ENCODE assay signal across 20 cellular contexts in genomic region chr3:24019585-24019984, GRCh38.
DNase-seq lines count a peak whose midpoint lies in the region; FAIRE-seq and TF ChIP-seq lines count a peak whose summit lies in the region.
"Had no signal": no experiment of that assay in that cellular context is flagged by ENCODE, and none has a peak within 500 bp of the region (broad histone marks: within the 10 kb centered on the region; RNA-seq: fewer than 3 reads in every experiment).

No MANE protein-coding gene starts in this region.

- 0 out of 2 replicates have a peak overlapping the region, but pooled peaks have one; percentile 21 for H2AFZ ChIP-seq in Karpas-422 (ENCODE audit: low read length)
- peak overlapping the region; percentile 65; the same call in 1 of the 2 replicates for H2AFZ ChIP-seq in H1 (ENCODE audit: low read length)
- peak overlapping the region; percentile 89 for H2AFZ ChIP-seq in keratinocyte (ENCODE audit: control insufficient read depth, low read length)
- H2AFZ ChIP-seq: GM23248, PC-9 had no signal

- H2BK15ac ChIP-seq in H1 (ENCODE audit: low read length): no peak overlapping the region

- CTCF ChIA-PET in H1 (lab: Charles Lee; ENCODE audit: partially characterized antibody): interaction anchor here (1.3 to 1.9 kb wide), 4 partner anchors 20 to 131 kb away, joined by 3 to 5 read pairs (median 4); no protein-coding TSS in a partner anchor

- no peak overlapping the region for H3K18ac ChIP-seq in H1 (ENCODE audit: extremely low read depth, low read length)

- no peak overlapping the region for H3K14ac ChIP-seq in H1 (ENCODE audit: insufficient read length)

- H3K9me2 ChIP-seq in Karpas-422 (replicated peaks; ENCODE audit: insufficient read depth, low read length): no peaks in the 10 kb centered on the region

- TF ChIP-seq CTCF in H1 (IDR thresholded peaks at IDR 0.05; ENCODE audit: control extremely low read depth in 1 of 3, insufficient read depth in 1 of 3, low read depth in 1 of 3, low read length in 3 of 3) (no peak), keratinocyte (optimal IDR thresholded peaks at IDR 0.05 in 1 of 3, IDR thresholded peaks at IDR 0.05 in 1 of 3, conservative IDR thresholded peaks at IDR 0.05 in 1 of 3; ENCODE audit: extremely low read depth in 1 of 3, insufficient read depth in 2 of 3, low read length in 3 of 3) (no peak), testis (IDR thresholded peaks at IDR 0.05) (no peak), CD14-positive monocyte (IDR thresholded peaks at IDR 0.05) (no peak), GM10266 (IDR thresholded peaks at IDR 0.05; ENCODE audit: control insufficient read depth, insufficient read depth, low read depth, missing control alignments) (no peak)

- H3K27me3 Mint-ChIP-seq in CD14-positive monocyte (ENCODE audit: low read depth in 3 of 3): no peaks in the 10 kb centered on the region

- no peak overlapping the region for H4K91ac ChIP-seq in H1 (replicated peaks; ENCODE audit: insufficient read length, low read length)

- no peak for TF ChIP-seq EP300 in H1 (IDR thresholded peaks at IDR 0.05; ENCODE audit: borderline replicate concordance in 1 of 2, low read depth in 2 of 2, low read length in 2 of 2)

- no peaks in the 10 kb centered on the region for H3K27me3 ChIP-seq in Karpas-422 (ENCODE audit: low read length)
- H3K27me3 ChIP-seq in H1 (replicated peaks in 1 of 4; ENCODE audit: control insufficient read depth in 3 of 4, extremely low read depth in 1 of 4, insufficient read depth in 3 of 4, low read length in 3 of 4): no peaks in the 10 kb centered on the region
- H3K27me3 ChIP-seq in keratinocyte (ENCODE audit: control insufficient read depth, extremely low read depth, insufficient read depth, low read length): no peaks in the 10 kb centered on the region
- no peaks in the 10 kb centered on the region for H3K27me3 ChIP-seq in testis
- H3K27me3 ChIP-seq: SJSA1 had no signal

- H2BK12ac ChIP-seq in H1 (ENCODE audit: low read depth, low read length): no peak overlapping the region

- TF ChIP-seq POLR2A in H1 (IDR thresholded peaks at IDR 0.05; ENCODE audit: control extremely low read depth in 1 of 2, low read depth in 2 of 2, low read length in 2 of 2) (no peak), testis (IDR thresholded peaks at IDR 0.05) (no peak)

- no peaks in the 10 kb centered on the region for H3K36me3 Mint-ChIP-seq in CD14-positive monocyte

- no peaks in the 10 kb centered on the region for H3K79me1 ChIP-seq in H1 (ENCODE audit: low read depth, low read length)

- WGBS in H1 (ENCODE audit: extremely low coverage in 1 of 2, insufficient coverage in 1 of 2, insufficient read length in 1 of 2, insufficient replicate concordance in 2 of 2, low coverage in 1 of 2, low lambda C conversion rate in 2 of 2, missing lambda C conversion rate in 1 of 2), 2 experiments: 87% methylated on average over 4 of the region's 4 CpGs; no CpG with 5 or more reads in 1 of the 2 experiments
- 26 to 50% methylated on average over 4 of the region's 4 CpGs for WGBS in testis, 2 donors

- no peak overlapping the region for H3K27ac Mint-ChIP-seq in CD14-positive monocyte
- H3K27ac Mint-ChIP-seq: CD8-positive, alpha-beta memory T cell had no signal

- H4K8ac ChIP-seq in H1 (ENCODE audit: extremely low read depth, insufficient read depth, low read length): peak overlapping the region; percentile 15; the same call in 1 of the 2 replicates

- H3K4me2 ChIP-seq in Karpas-422 (ENCODE audit: low read depth, low read length, poor library complexity, severe bottlenecking): no peak overlapping the region
- H3K4me2 ChIP-seq in H1 (ENCODE audit: insufficient read depth in 1 of 2, low read depth in 2 of 2, low read length in 2 of 2): no peak overlapping the region
- H3K4me2 ChIP-seq in keratinocyte (ENCODE audit: control insufficient read depth, extremely low read depth, insufficient read depth, low read depth, low read length): peak overlapping the region; percentile 74
- H3K4me2 ChIP-seq: PC-9 had no signal

- no peak for FAIRE-seq in H1 (lab: Jason Lieb, UNC)
- FAIRE-seq in keratinocyte (lab: Jason Lieb, UNC): no peak

- H2AK5ac ChIP-seq in H1 (ENCODE audit: low read depth, low read length): no peak overlapping the region

- H3K9ac ChIP-seq in Karpas-422 (ENCODE audit: low read length) (no peak overlapping the region), H1 (replicated peaks in 1 of 4; ENCODE audit: extremely low read depth in 1 of 4, low read depth in 3 of 4, low read length in 3 of 4) (no peak overlapping the region), keratinocyte (ENCODE audit: control insufficient read depth, extremely low read depth, insufficient read depth, low read length) (peak overlapping the region; percentile 64)
- H3K9ac ChIP-seq: GM23248 had no signal

- dilution Hi-C loops in keratinocyte (cut with MboI; ENCODE audit: extremely low pct_ligation_motif_present, low sequenced_read_pairs): no loop called here

- H3K79me2 ChIP-seq in Karpas-422 (ENCODE audit: low read length): no peaks in the 10 kb centered on the region
- H3K79me2 ChIP-seq in H1 (ENCODE audit: control insufficient read depth in 1 of 2, insufficient read depth in 2 of 2, low read length in 2 of 2): no peaks in the 10 kb centered on the region
- H3K79me2 ChIP-seq in keratinocyte (ENCODE audit: control insufficient read depth, insufficient read depth, low read length): no peaks in the 10 kb centered on the region

- H3K27ac ChIP-seq in Karpas-422 (ENCODE audit: low read length): no peak overlapping the region
- no peak overlapping the region for H3K27ac ChIP-seq in H1 (ENCODE audit: low read depth, low read length)
- peak overlapping the region; percentile 75 for H3K27ac ChIP-seq in keratinocyte (ENCODE audit: control insufficient read depth, insufficient read depth, low read length)
- H3K27ac ChIP-seq in testis: no peak overlapping the region
- H3K27ac ChIP-seq: C4-2B, GM23248, PC-9, SJSA1 had no signal

- H3K4me1 ChIP-seq in Karpas-422 (ENCODE audit: low read length) (no peaks in the 10 kb centered on the region), H1 (replicated peaks in 1 of 4; ENCODE audit: control insufficient read depth in 3 of 4, insufficient read depth in 4 of 4, low read length in 3 of 4) (no peaks in the 10 kb centered on the region; a peak in 1 of 7 replicates), keratinocyte (ENCODE audit: control insufficient read depth, extremely low read depth, insufficient read depth, low read length) (peaks cover 14% of the 10 kb centered on the region), testis (no peaks in the 10 kb centered on the region)
- H3K4me1 ChIP-seq: SJSA1 had no signal

- H3K23ac ChIP-seq in H1 (ENCODE audit: insufficient read length): no peak overlapping the region

- H3K9me3 ChIP-seq in Karpas-422 (ENCODE audit: low read length) (no peaks in the 10 kb centered on the region), H1 (ENCODE audit: insufficient read depth in 2 of 2, low read depth in 1 of 2, low read length in 1 of 2) (no peaks in the 10 kb centered on the region), keratinocyte (ENCODE audit: control insufficient read depth, low read depth, low read length) (no peaks in the 10 kb centered on the region), testis (no peaks in the 10 kb centered on the region)
- H3K9me3 ChIP-seq: SJSA1 had no signal

- TF ChIP-seq RAD21 in H1 (IDR thresholded peaks at IDR 0.05 in 1 of 2, conservative IDR thresholded peaks at IDR 0.05 in 1 of 2; ENCODE audit: low read depth in 2 of 2, low read length in 2 of 2): no peak

- POLR2A ChIA-PET in H1 (lab: Charles Lee; ENCODE audit: partially characterized antibody): no interaction called here

- H3K9me1 ChIP-seq in keratinocyte (ENCODE audit: control insufficient read depth, extremely low read depth, insufficient read depth, low read length): no peaks in the 10 kb centered on the region

- H3K36me3 ChIP-seq in Karpas-422 (ENCODE audit: insufficient read depth, low read length) (no peaks in the 10 kb centered on the region), H1 (ENCODE audit: control insufficient read depth in 2 of 4, insufficient read depth in 4 of 4, low read length in 3 of 4) (no peaks in the 10 kb centered on the region), keratinocyte (ENCODE audit: control insufficient read depth in 2 of 2, extremely low read depth in 1 of 2, insufficient read depth in 2 of 2, low read length in 2 of 2) (no peaks in the 10 kb centered on the region), testis (ENCODE audit: low read depth, missing control alignments) (no peaks in the 10 kb centered on the region)
- H3K36me3 ChIP-seq: SJSA1 had no signal

- no peak overlapping the region for H3K56ac ChIP-seq in H1 (replicated peaks; ENCODE audit: insufficient read length, low read depth, low read length)

- no peak overlapping the region for H3K4me3 Mint-ChIP-seq in CD14-positive monocyte
- H3K4me3 Mint-ChIP-seq: CD8-positive, alpha-beta memory T cell had no signal

- peaks cover 0 to 4% (median 1%) of the 10 kb centered on the region in 7 donors for H3K9me3 Mint-ChIP-seq in CD14-positive monocyte
- H3K9me3 Mint-ChIP-seq: CD8-positive, alpha-beta memory T cell had no signal

- no peak overlapping the region for H4K5ac ChIP-seq in H1 (ENCODE audit: insufficient read length, low read depth, low read length)

- no peaks in the 10 kb centered on the region for H3K4me1 Mint-ChIP-seq in CD14-positive monocyte
- H3K4me1 Mint-ChIP-seq: CD8-positive, alpha-beta memory T cell had no signal

- no peak overlapping the region for H3K4me3 ChIP-seq in Karpas-422 (ENCODE audit: low read length)
- H3K4me3 ChIP-seq in H1 (ENCODE audit: extremely low read depth in 1 of 4, insufficient read depth in 2 of 4, low read depth in 3 of 4, low read length in 4 of 4): no peak overlapping the region
- H3K4me3 ChIP-seq in keratinocyte (ENCODE audit: control insufficient read depth in 2 of 3, extremely low read depth in 1 of 3, insufficient read depth in 2 of 3, low read depth in 1 of 3, low read length in 3 of 3): peak overlapping the region in 1 of 3 experiments; percentile 53
- H3K4me3 ChIP-seq in testis: no peak overlapping the region
- H3K4me3 ChIP-seq: GM23248, PC-9, SJSA1 had no signal

- intact Hi-C loops in testis (cut with DNase I; ENCODE audit: low total_unique reads) (no loop called here), CD14-positive monocyte (cut with micrococcal nuclease) (no loop called here)

- no peak overlapping the region for H2BK5ac ChIP-seq in H1 (ENCODE audit: low read depth, low read length)

- no peak overlapping the region for H2BK120ac ChIP-seq in H1 (replicated peaks; ENCODE audit: low read depth, low read length)

- no peak overlapping the region for H2BK20ac ChIP-seq in H1 (ENCODE audit: low read length)

- DNase-seq in Karpas-422 (no peak), H1 (ENCODE audit: low read depth in 1 of 2, low spot score in 2 of 2) (no peak), keratinocyte (ENCODE audit: low read depth, low spot score) (no peak), testis (peak; percentile 17), CD14-positive monocyte (ENCODE audit: low spot score) (no peak), GM10266 (ENCODE audit: extremely low spot score) (no peak), DMS153 treated with DMSO at 0.1 percent for 48 hours (lab: John Stamatoyannopoulos, UW; ENCODE audit: unreplicated experiment) (no peak)
- DNase-seq: CD8-positive, alpha-beta memory T cell; DND-41; GM23248; KG1; NCI-H1048; NCI-H1417; NCI-H2029 treated with DMSO at 0.1 percent for 48 hours; NCI-H526; NK-92 treated with Interleukin-12 subunit alpha and Interleukin-12 subunit beta, amount 100 ng/mL, for 24 hours; PC-9; Right ventricle myocardium superior had no signal

- H4K20me1 ChIP-seq in Karpas-422 (ENCODE audit: insufficient read depth, low read depth, low read length) (no peaks in the 10 kb centered on the region), H1 (replicated peaks in 1 of 2; ENCODE audit: control insufficient read depth in 1 of 2, insufficient read depth in 2 of 2, low read length in 2 of 2) (no peaks in the 10 kb centered on the region), keratinocyte (ENCODE audit: control insufficient read depth, extremely low read depth, insufficient read depth, low read length) (no peaks in the 10 kb centered on the region)

- no peaks in the 10 kb centered on the region for H3K23me2 ChIP-seq in H1 (ENCODE audit: low read depth, low read length)

- H3K4ac ChIP-seq in H1 (replicated peaks; ENCODE audit: insufficient read length, low read depth, low read length): no peak overlapping the region

Comparison
In these comparisons a context has a peak if more than half of its experiments do, and no peak if none do; other contexts are left out.
1. H2AFZ ChIP-seq: peak in every context shown above with its lines; median percentile 89 in keratinocyte; 65 in H1; 21 in Karpas-422.